9 cellular contexts compared by ENCODE assay signal in the genomic region with DNA sequence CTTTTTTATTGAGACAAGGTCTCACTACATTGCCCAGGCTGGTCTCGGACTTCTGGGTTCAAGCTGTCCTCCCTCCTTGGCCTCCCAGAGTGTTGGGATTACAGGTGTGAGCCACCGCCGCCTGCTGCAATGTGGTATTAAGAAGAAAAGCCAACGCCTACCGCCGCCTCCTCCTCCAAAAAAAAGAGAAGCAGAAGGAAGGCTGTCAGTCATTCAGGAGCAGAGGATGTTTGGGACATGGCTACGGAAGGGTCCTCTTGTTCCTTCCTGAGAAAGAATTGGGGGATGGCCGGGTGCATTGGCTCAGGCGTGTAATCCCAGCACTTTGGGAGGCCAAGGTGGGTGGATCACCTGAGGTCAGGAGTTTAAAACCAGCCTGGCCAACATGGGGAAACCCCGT. TPM values are rescaled to one million over a fixed set of nuclear protein-coding genes. Genes with fewer than 3 reads are reported as not detected.
DNase-seq lines count a peak whose midpoint lies in the region; ATAC-seq lines count a peak whose summit lies in the region.
"Had no signal": no experiment of that assay in that cellular context is flagged by ENCODE, and none has a peak within 500 bp of the region (broad histone marks: within the 10 kb centered on the region; RNA-seq: fewer than 3 reads in every experiment).

No MANE protein-coding gene starts in this region.

- H3K9me3 Mint-ChIP-seq in T-helper 2 cell treated with Interferon-gamma antibody and Interleukin-4, amounts not matched to agents 5 μg/mL and 100 μg/mL, for 36 hours = no peaks in the 10 kb centered on the region
- H3K9me3 Mint-ChIP-seq in activated CD4-positive, alpha-beta memory T cell treated with anti-CD3 and anti-CD28 coated beads for 36 hours = no peaks in the 10 kb centered on the region
- peaks cover 2 to 4% of the 10 kb centered on the region in 2 donors for H3K9me3 Mint-ChIP-seq in stimulated activated naive B cell treated with anti-CD40 and anti-IgM and Interleukin-4, amounts not matched to agents 10 μg/mL and 1 μg/mL and 100 μg/mL, for 72 hours

- CTCF ChIA-PET in activated CD4-positive, alpha-beta memory T cell treated with anti-CD3 and anti-CD28 coated beads for 36 hours (lab: Charles Lee) = no interaction called here

- intact Hi-C loops in activated CD4-positive, alpha-beta memory T cell treated with anti-CD3 and anti-CD28 coated beads for 36 hours (cut with micrococcal nuclease) = loop anchor here (5.0 kb wide), 1 partner anchor 137 kb away; a partner anchor contains a TSS
- intact Hi-C loops in head of caudate nucleus (cut with DNase I) = loop anchor here (5.0 kb wide), 1 partner anchor 83 kb away; a partner anchor contains a TSS

- no peak for DNase-seq in T-helper 2 cell treated with Interferon-gamma antibody and Interleukin-4, amounts not matched to agents 5 μg/mL and 100 μg/mL, for 36 hours (ENCODE audit: low spot score)
- no peak for DNase-seq in T-helper 2 cell
- DNase-seq in activated CD4-positive, alpha-beta memory T cell treated with anti-CD3 and anti-CD28 coated beads for 36 hours = no peak
- DNase-seq in stimulated activated naive B cell treated with anti-CD40 and anti-IgM and Interleukin-4, amounts not matched to agents 10 μg/mL and 1 μg/mL and 100 μg/mL, for 72 hours = no peak
- DNase-seq in KBM-7 = no peak
- no peak for DNase-seq in HuH-7 (ENCODE audit: low spot score)
- no peak for DNase-seq in head of caudate nucleus
- DNase-seq: kidney glomerular epithelial cell had no signal

- no peaks in the 10 kb centered on the region for H3K27me3 ChIP-seq in iPS-18a (ENCODE audit: control insufficient read depth, insufficient read depth, low read length)

- H3K9ac ChIP-seq in iPS-18a (ENCODE audit: low read length) = peak overlapping the region; percentile 97

- H3K4me3 Mint-ChIP-seq in T-helper 2 cell treated with Interferon-gamma antibody and Interleukin-4, amounts not matched to agents 5 μg/mL and 100 μg/mL, for 36 hours = peak overlapping the region; percentile 84
- H3K4me3 Mint-ChIP-seq in activated CD4-positive, alpha-beta memory T cell treated with anti-CD3 and anti-CD28 coated beads for 36 hours = peak overlapping the region; percentile 86
- H3K4me3 Mint-ChIP-seq in stimulated activated naive B cell treated with anti-CD40 and anti-IgM and Interleukin-4, amounts not matched to agents 10 μg/mL and 1 μg/mL and 100 μg/mL, for 72 hours = peak overlapping the region; percentile 100

- peaks cover 4% of the 10 kb centered on the region for H3K36me3 ChIP-seq in iPS-18a (ENCODE audit: control insufficient read depth, low read depth, low read length)

- H3K36me3 Mint-ChIP-seq in T-helper 2 cell treated with Interferon-gamma antibody and Interleukin-4, amounts not matched to agents 5 μg/mL and 100 μg/mL, for 36 hours (ENCODE audit: low read depth) = peaks cover 21% of the 10 kb centered on the region
- H3K36me3 Mint-ChIP-seq in activated CD4-positive, alpha-beta memory T cell treated with anti-CD3 and anti-CD28 coated beads for 36 hours = peaks cover 14% of the 10 kb centered on the region
- peaks cover 13 to 47% of the 10 kb centered on the region in 2 donors for H3K36me3 Mint-ChIP-seq in stimulated activated naive B cell treated with anti-CD40 and anti-IgM and Interleukin-4, amounts not matched to agents 10 μg/mL and 1 μg/mL and 100 μg/mL, for 72 hours

- H3K4me3 ChIP-seq in iPS-18a (ENCODE audit: low read length) = peak overlapping the region; percentile 85

- peaks cover 37% of the 10 kb centered on the region for H3K4me1 Mint-ChIP-seq in T-helper 2 cell treated with Interferon-gamma antibody and Interleukin-4, amounts not matched to agents 5 μg/mL and 100 μg/mL, for 36 hours (ENCODE audit: low read depth)
- H3K4me1 Mint-ChIP-seq in activated CD4-positive, alpha-beta memory T cell treated with anti-CD3 and anti-CD28 coated beads for 36 hours (ENCODE audit: low read depth) = peaks cover 49% of the 10 kb centered on the region
- H3K4me1 Mint-ChIP-seq in stimulated activated naive B cell treated with anti-CD40 and anti-IgM and Interleukin-4, amounts not matched to agents 10 μg/mL and 1 μg/mL and 100 μg/mL, for 72 hours = peaks cover 46 to 69% of the 10 kb centered on the region in 2 donors

- peak overlapping the region; percentile 52 for H3K27ac Mint-ChIP-seq in T-helper 2 cell treated with Interferon-gamma antibody and Interleukin-4, amounts not matched to agents 5 μg/mL and 100 μg/mL, for 36 hours
- H3K27ac Mint-ChIP-seq in activated CD4-positive, alpha-beta memory T cell treated with anti-CD3 and anti-CD28 coated beads for 36 hours = no peak overlapping the region
- H3K27ac Mint-ChIP-seq in stimulated activated naive B cell treated with anti-CD40 and anti-IgM and Interleukin-4, amounts not matched to agents 10 μg/mL and 1 μg/mL and 100 μg/mL, for 72 hours = peak overlapping the region; percentile 100

- POLR2A ChIA-PET in activated CD4-positive, alpha-beta memory T cell treated with anti-CD3 and anti-CD28 coated beads for 36 hours (lab: Charles Lee) = no interaction called here

- H3K27me3 Mint-ChIP-seq in T-helper 2 cell treated with Interferon-gamma antibody and Interleukin-4, amounts not matched to agents 5 μg/mL and 100 μg/mL, for 36 hours (ENCODE audit: low read depth) = no peaks in the 10 kb centered on the region
- H3K27me3 Mint-ChIP-seq in activated CD4-positive, alpha-beta memory T cell treated with anti-CD3 and anti-CD28 coated beads for 36 hours = no peaks in the 10 kb centered on the region
- H3K27me3 Mint-ChIP-seq in stimulated activated naive B cell treated with anti-CD40 and anti-IgM and Interleukin-4, amounts not matched to agents 10 μg/mL and 1 μg/mL and 100 μg/mL, for 72 hours = no peaks in the 10 kb centered on the region

- no peak for ATAC-seq in stimulated activated naive B cell treated with anti-CD40 and anti-IgM and Interleukin-4, amounts not matched to agents 10 μg/mL and 1 μg/mL and 100 μg/mL, for 72 hours (replicated peaks)

- H3K9me3 ChIP-seq in iPS-18a (ENCODE audit: control insufficient read depth, low read depth, low read length) = no peaks in the 10 kb centered on the region

- H3K27ac ChIP-seq in iPS-18a (ENCODE audit: low read length) = no peak overlapping the region

- in situ Hi-C loops in KBM-7 (cut with MboI; ENCODE audit: low pct_unique_long_range_greater_than_20kb, low sequenced_read_pairs) = no loop called here

- peaks cover 8% of the 10 kb centered on the region for H3K4me1 ChIP-seq in iPS-18a (ENCODE audit: control insufficient read depth, low read depth, low read length)

RNA-seq across cellular contexts. Expression of a gene that starts 1.2 kb away (rescaled TPM):
- total RNA-seq in activated CD4-positive, alpha-beta memory T cell treated with anti-CD3 and anti-CD28 coated beads for 36 hours = 10 to 100 TPM; 12.7 to 13.1 TPM

RNA-seq across cellular contexts. Expression of a gene that starts 15.1 kb away (rescaled TPM):
- total RNA-seq in activated CD4-positive, alpha-beta memory T cell treated with anti-CD3 and anti-CD28 coated beads for 36 hours = 10 to 100 TPM; 29.8 to 30.1 TPM

RNA-seq across cellular contexts. Expression of a gene that starts 17.9 kb away (rescaled TPM):
- 1 to 10 TPM; 3.2 to 3.6 TPM for total RNA-seq in activated CD4-positive, alpha-beta memory T cell treated with anti-CD3 and anti-CD28 coated beads for 36 hours

RNA-seq across cellular contexts. Expression of a gene that starts 55.3 kb away (rescaled TPM):
- total RNA-seq in activated CD4-positive, alpha-beta memory T cell treated with anti-CD3 and anti-CD28 coated beads for 36 hours = 10 to 100 TPM; 89.6 to 98.4 TPM
